Comparison of ENCODE assay signal across 2 cellular contexts in the genomic region with DNA sequence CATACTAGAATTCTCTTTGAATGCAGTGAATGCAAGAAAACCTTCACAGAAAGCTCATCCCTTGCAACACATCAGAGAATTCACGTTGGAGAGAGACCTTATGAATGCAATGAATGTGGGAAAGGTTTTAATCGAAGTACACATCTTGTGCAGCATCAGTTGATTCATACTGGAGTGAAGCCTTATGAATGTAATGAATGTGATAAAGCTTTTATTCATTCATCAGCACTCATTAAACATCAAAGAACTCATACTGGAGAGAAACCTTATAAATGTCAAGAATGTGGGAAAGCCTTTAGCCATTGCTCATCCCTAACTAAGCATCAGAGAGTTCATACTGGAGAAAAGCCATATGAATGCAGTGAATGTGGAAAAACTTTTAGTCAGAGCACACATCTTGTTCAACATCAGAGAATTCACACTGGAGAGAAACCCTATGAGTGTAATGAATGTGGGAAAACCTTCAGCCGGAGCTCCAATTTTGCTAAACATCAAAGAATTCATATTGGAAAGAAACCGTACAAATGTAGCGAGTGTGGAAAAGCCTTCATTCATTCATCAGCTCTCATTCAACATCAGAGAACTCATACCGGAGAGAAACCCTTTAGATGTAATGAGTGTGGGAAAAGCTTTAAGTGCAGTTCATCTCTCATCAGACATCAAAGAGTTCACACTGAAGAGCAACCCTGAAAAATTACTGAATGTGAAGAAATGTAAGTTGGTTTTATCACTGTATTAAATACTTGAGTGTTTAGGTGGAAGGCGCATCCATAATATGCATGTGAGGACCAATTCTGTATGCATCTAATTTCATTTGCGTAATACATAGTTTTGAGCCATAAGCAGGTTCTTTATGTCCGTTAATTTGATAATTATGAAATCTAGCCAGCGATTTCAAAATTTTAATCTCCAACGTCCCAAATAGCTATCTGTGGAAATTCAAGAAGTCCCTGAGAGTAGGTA.
TF ChIP-seq lines count a peak whose summit lies in the region.

No MANE protein-coding gene starts in this region.

TF ChIP-seq in HCT116, 20 proteins besides CTCF, POLR2A, EP300 and RAD21:
- peak; percentile 77 for TF ChIP-seq ZNF274 (IDR thresholded peaks at IDR 0.05; ENCODE audit: low read depth, low read length)

TF ChIP-seq in HepG2, 621 proteins besides CTCF, POLR2A, EP300 and RAD21:
- TF ChIP-seq ZNF274 (CRISPR knock-in tag; IDR thresholded peaks at IDR 0.05) = peak; percentile 86; the same call in 1 of the 2 replicates
